In the genomic region with DNA sequence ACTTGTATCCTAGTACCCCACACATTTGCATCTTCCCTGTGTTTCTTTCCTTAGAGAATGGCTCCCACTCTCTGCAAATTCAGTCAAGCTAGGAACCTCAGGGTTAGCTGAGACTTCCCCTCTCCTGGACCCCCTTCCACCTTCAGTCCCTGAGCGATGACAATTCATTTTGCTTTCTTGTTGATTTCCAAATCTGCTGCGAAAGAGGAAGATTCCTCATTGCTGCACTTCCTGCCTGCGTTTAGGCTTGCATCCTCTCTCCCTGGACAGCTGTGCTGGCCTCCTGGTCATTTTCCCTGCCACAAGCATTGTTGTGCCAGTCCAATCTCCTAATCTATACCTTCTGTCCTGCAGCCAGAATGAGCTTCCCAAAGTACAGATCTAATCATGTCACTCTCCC, we compare ENCODE assay signal across 21 cellular contexts.
"Had no signal": no experiment of that assay in that cellular context is flagged by ENCODE, and none has a peak within 500 bp of the region (broad histone marks: within the 10 kb centered on the region; RNA-seq: fewer than 3 reads in every experiment).

No MANE protein-coding gene starts in this region.

- ATAC-seq: activated CD8-positive, alpha-beta memory T cell treated with anti-CD3 and anti-CD28 coated beads, Interleukin-2, amount 10 ng/mL, durations not matched to agents 7 days and 5 days; effector memory CD8-positive, alpha-beta T cell; stimulated activated naive B cell treated with anti-CD40 and anti-IgM and Interleukin-4, amounts not matched to agents 10 μg/mL and 1 μg/mL and 100 μg/mL, for 72 hours had no signal

- H3K4me1 ChIP-seq: left ventricle myocardium inferior, upper lobe of left lung had no signal

- H3K27ac ChIP-seq: cardiac muscle cell, left ventricle myocardium inferior, thoracic aorta, upper lobe of left lung had no signal

- H3K4me3 ChIP-seq: cardiac muscle cell, left ventricle myocardium inferior, thoracic aorta, upper lobe of left lung had no signal

- DNase-seq: activated B cell treated with CpG ODN at 0.5 μM for 24 hours; activated CD4-positive, alpha-beta memory T cell treated with anti-CD3 and anti-CD28 coated beads, Interleukin-2, amount 10 ng/mL, durations not matched to agents 7 days and 5 days; activated CD4-positive, alpha-beta T cell treated with anti-CD3 and anti-CD28 coated beads for 4 hours; activated CD8-positive, alpha-beta memory T cell treated with anti-CD3 and anti-CD28 coated beads, Interleukin-2, amount 10 ng/mL, durations not matched to agents 7 days and 5 days; activated naive CD4-positive, alpha-beta T cell treated with Interleukin-2 at 50 U/mL for 16 hours; activated naive CD8-positive, alpha-beta T cell treated with anti-CD3 and anti-CD28 coated beads, Interleukin-2, amount 10 ng/mL, durations not matched to agents 7 days and 5 days; amygdala; effector memory CD8-positive, alpha-beta T cell; immature natural killer cell; kidney glomerular epithelial cell; left ventricle myocardium inferior; mammary epithelial cell; midbrain; nephron progenitor cell; occipital lobe; posterior cingulate gyrus; retina; stimulated activated naive B cell treated with anti-CD40 and anti-IgM and Interleukin-4, amounts not matched to agents 10 μg/mL and 1 μg/mL and 100 μg/mL, for 72 hours; upper lobe of left lung had no signal

- H3K27me3 ChIP-seq: cardiac muscle cell, upper lobe of left lung had no signal

- H3K9me3 ChIP-seq: left ventricle myocardium inferior, thoracic aorta, upper lobe of left lung had no signal

- H3K36me3 ChIP-seq: cardiac muscle cell, left ventricle myocardium inferior, thoracic aorta, upper lobe of left lung had no signal
